ENCODE assay signal across 26 cellular contexts in the genomic region with DNA sequence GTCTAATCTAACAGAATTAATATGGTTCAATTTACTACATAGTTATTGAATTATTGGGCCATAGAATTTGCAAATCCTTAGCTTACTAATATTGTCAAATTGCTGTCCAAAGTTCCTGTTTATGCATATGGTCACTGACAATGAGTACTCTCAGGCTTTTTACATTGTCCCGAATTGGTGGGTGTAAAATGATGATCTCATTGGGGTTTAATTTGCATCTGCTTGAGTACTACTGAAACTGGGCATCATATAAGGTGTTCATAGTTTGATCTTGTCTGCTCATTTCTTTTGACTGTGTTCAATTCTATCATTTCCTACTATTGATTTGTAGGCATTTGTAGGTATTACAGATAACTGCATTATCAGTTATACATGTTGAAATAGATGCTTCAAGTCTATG. TPM values are rescaled to one million over a fixed set of nuclear protein-coding genes. Genes with fewer than 3 reads are reported as not detected.
"Had no signal": no experiment of that assay in that cellular context is flagged by ENCODE, and none has a peak within 500 bp of the region (broad histone marks: within the 10 kb centered on the region; RNA-seq: fewer than 3 reads in every experiment).

No MANE protein-coding gene starts in this region.

- H3K9me3 ChIP-seq: gastrocnemius medialis, lower lobe of right lung, ovary, psoas muscle, sigmoid colon, testis, tibial artery, upper lobe of left lung had no signal

- H3K27me3 ChIP-seq: gastrocnemius medialis, ovary, sigmoid colon, testis, tibial artery, upper lobe of left lung had no signal

- H3K4me3 ChIP-seq: gastrocnemius medialis, lower lobe of right lung, ovary, psoas muscle, sigmoid colon, testis, tibial artery, upper lobe of left lung had no signal

- H3K27ac Mint-ChIP-seq: endodermal cell; naive thymus-derived CD8-positive, alpha-beta T cell; nephron progenitor cell; stimulated activated memory B cell treated with anti-CD40 and anti-IgM and Interleukin-4, amounts not matched to agents 10 μg/mL and 1 μg/mL and 100 μg/mL, for 72 hours had no signal

- H3K36me3 Mint-ChIP-seq: stimulated activated memory B cell treated with anti-CD40 and anti-IgM and Interleukin-4, amounts not matched to agents 10 μg/mL and 1 μg/mL and 100 μg/mL, for 72 hours had no signal

- H3K27ac ChIP-seq: epithelial cell of prostate, gastrocnemius medialis, lower lobe of right lung, ovary, psoas muscle, sigmoid colon, testis, tibial artery, upper lobe of left lung had no signal

- H3K4me3 Mint-ChIP-seq: endodermal cell; naive thymus-derived CD8-positive, alpha-beta T cell; nephron progenitor cell; stimulated activated memory B cell treated with anti-CD40 and anti-IgM and Interleukin-4, amounts not matched to agents 10 μg/mL and 1 μg/mL and 100 μg/mL, for 72 hours had no signal

- FAIRE-seq: keratinocyte had no signal

- DNase-seq: cortex of kidney; effector CD4-positive, alpha-beta T cell; endodermal cell; foreskin fibroblast; gastrocnemius medialis; head of caudate nucleus; left ventricle myocardium superior; lower lobe of right lung; naive thymus-derived CD8-positive, alpha-beta T cell; nephron progenitor cell; occipital lobe; ovary; posterior cingulate gyrus; psoas muscle; right cardiac atrium; sigmoid colon; stimulated activated CD4-positive, alpha-beta T cell treated with anti-CD3 and anti-CD28 coated beads, Interleukin-4, amount 100 ng/mL, for 4 hours; stimulated activated naive CD8-positive, alpha-beta T cell treated with anti-CD3 and anti-CD28 coated beads, Interleukin-15, Interleukin-2, amounts not matched to agents 100 U/mL and 50 U/mL, for 24 hours; substantia nigra; testis; tibial artery; upper lobe of left lung had no signal

- H3K4me1 Mint-ChIP-seq: naive thymus-derived CD8-positive, alpha-beta T cell; stimulated activated memory B cell treated with anti-CD40 and anti-IgM and Interleukin-4, amounts not matched to agents 10 μg/mL and 1 μg/mL and 100 μg/mL, for 72 hours had no signal

- ATAC-seq: gastrocnemius medialis; left ventricle myocardium superior; naive thymus-derived CD8-positive, alpha-beta T cell; psoas muscle; right cardiac atrium; stimulated activated memory B cell treated with anti-CD40 and anti-IgM and Interleukin-4, amounts not matched to agents 10 μg/mL and 1 μg/mL and 100 μg/mL, for 72 hours; stimulated activated naive CD8-positive, alpha-beta T cell treated with anti-CD3 and anti-CD28 coated beads, Interleukin-15, Interleukin-2, amounts not matched to agents 100 U/mL and 50 U/mL, for 24 hours had no signal

- H3K36me3 ChIP-seq: gastrocnemius medialis, lower lobe of right lung, ovary, sigmoid colon, tibial artery, upper lobe of left lung had no signal

- H3K4me1 ChIP-seq: gastrocnemius medialis, lower lobe of right lung, psoas muscle, sigmoid colon, testis, tibial artery had no signal

RNA-seq across cellular contexts. Expression of gene ABCA13, which starts 12.7 kb away (rescaled TPM):
- total RNA-seq: dermis microvascular lymphatic vessel endothelial cell; naive thymus-derived CD8-positive, alpha-beta T cell; right cardiac atrium had no signal
- polyA plus RNA-seq: naive thymus-derived CD8-positive, alpha-beta T cell; psoas muscle; right cardiac atrium had no signal
